1 cellular context compared by ENCODE assay signal in the genomic region with DNA sequence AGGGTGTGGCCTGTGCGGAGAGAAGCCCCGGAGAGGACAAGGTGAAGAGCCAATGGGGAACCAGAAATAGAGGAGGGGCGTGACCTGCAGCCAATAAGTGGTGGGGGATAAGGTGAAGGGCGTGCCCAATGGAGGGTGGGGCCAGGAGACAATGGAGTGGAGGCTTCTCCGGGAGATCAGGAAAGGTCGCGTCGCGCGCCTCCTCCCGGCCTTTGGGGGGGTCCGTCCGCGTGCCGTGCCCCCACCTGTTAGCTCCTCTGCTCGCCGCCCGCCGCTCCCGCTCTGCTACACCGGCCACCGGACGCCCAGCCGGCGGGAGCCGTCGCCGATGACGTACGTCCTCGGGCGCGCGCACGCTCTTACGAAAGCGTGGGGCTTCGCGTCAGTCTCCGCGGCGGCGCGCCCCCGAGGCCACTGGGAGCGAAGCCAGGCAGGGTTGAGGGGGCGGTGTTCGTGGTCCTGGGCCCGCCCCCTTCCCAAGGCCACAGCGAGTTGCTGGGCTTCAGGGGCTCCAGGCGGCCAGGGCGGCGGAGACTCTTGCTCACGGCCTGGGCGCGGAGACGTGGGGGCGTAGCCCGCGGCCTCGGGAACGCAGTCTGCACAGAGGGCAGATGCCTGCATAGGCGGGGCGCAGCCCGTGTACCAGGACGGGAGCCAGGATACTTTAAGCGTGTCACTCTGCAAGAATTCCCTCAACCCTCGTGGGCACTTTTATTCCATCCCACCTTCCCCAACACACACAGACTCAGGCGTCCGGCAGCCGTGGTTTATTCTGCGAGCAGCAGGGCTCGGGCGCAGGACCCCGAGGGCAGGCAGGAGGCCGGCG.
TF ChIP-seq lines count a peak whose summit lies in the region.

Gene MATCAP1, minus strand, starts transcription at position 337 of the 826 bp plus-strand sequence. CDS start 3,353 bp downstream, outside the sequence.

TF ChIP-seq in H1, 55 proteins besides CTCF, POLR2A, EP300 and RAD21:
- peak; percentile 98 for TF ChIP-seq SP1 (IDR thresholded peaks at IDR 0.05; ENCODE audit: low read depth, low read length)
- TF ChIP-seq FOSL1 (IDR thresholded peaks at IDR 0.05; ENCODE audit: insufficient read depth, low read depth, low read length), result no peak
- TF ChIP-seq CEBPB (IDR thresholded peaks at IDR 0.05; ENCODE audit: low read depth, low read length), result peak; percentile 87
- TF ChIP-seq TAF1 (IDR thresholded peaks at IDR 0.05; ENCODE audit: low read depth, low read length), result peak; percentile 62
- no peak for TF ChIP-seq POU5F1 (IDR thresholded peaks at IDR 0.05; ENCODE audit: low read depth, low read length)
- TF ChIP-seq, protein P1, sequence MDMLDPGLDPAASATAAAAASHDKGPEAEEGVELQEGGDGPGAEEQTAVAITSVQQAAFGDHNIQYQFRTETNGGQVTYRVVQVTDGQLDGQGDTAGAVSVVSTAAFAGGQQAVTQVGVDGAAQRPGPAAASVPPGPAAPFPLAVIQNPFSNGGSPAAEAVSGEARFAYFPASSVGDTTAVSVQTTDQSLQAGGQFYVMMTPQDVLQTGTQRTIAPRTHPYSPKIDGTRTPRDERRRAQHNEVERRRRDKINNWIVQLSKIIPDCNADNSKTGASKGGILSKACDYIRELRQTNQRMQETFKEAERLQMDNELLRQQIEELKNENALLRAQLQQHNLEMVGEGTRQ (IDR thresholded peaks at IDR 0.05; ENCODE audit: low read length), result no peak
- TF ChIP-seq SIRT6 (IDR thresholded peaks at IDR 0.05; ENCODE audit: low read length), result no peak
- 0 out of 2 replicates have a peak, but pooled peaks have one; percentile 55 for TF ChIP-seq RBBP5 (IDR thresholded peaks at IDR 0.05; ENCODE audit: borderline replicate concordance, low read depth, low read length)
- peak in 1 of 2 experiments; percentile 16; a peak in 1 of 4 replicates for TF ChIP-seq SIN3A (conservative IDR thresholded peaks at IDR 0.05 in 1 of 2, IDR thresholded peaks at IDR 0.05 in 1 of 2; ENCODE audit: low read depth in 1 of 2, low read length in 2 of 2)
- TF ChIP-seq MAFK (IDR thresholded peaks at IDR 0.05; ENCODE audit: low read depth, low read length), result no peak
- TF ChIP-seq JUND (IDR thresholded peaks at IDR 0.05; ENCODE audit: low read length), result 0 out of 2 replicates have a peak, but pooled peaks have one; percentile 30
- TF ChIP-seq CREB1 (IDR thresholded peaks at IDR 0.05), result peak; percentile 95
- no peak for TF ChIP-seq NRF1 (IDR thresholded peaks at IDR 0.05; ENCODE audit: low read depth, low read length)
- 0 out of 2 replicates have a peak, but pooled peaks have one; percentile 14 for TF ChIP-seq BACH1 (IDR thresholded peaks at IDR 0.05; ENCODE audit: low read length)
- TF ChIP-seq SP2 (IDR thresholded peaks at IDR 0.05; ENCODE audit: low read length), result peak; percentile 64
- TF ChIP-seq EZH2 (IDR thresholded peaks at IDR 0.05; ENCODE audit: low read depth, low read length, severe bottlenecking), result no peak
- TF ChIP-seq TAF7 (optimal IDR thresholded peaks at IDR 0.05; ENCODE audit: borderline replicate concordance, low read depth, low read length), result no peak
- peak; percentile 38 for TF ChIP-seq ASH2L (IDR thresholded peaks at IDR 0.05; ENCODE audit: low read length)
- TF ChIP-seq, protein P2, sequence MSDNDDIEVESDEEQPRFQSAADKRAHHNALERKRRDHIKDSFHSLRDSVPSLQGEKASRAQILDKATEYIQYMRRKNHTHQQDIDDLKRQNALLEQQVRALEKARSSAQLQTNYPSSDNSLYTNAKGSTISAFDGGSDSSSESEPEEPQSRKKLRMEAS (IDR thresholded peaks at IDR 0.05), result peak; percentile 52
- TF ChIP-seq KDM4A (IDR thresholded peaks at IDR 0.05; ENCODE audit: low read depth, low read length, severe bottlenecking), result peak; percentile 64
- TF ChIP-seq PHF8 (conservative IDR thresholded peaks at IDR 0.05; ENCODE audit: low read depth, low read length), result peak; percentile 86
- TF ChIP-seq EGR1 (IDR thresholded peaks at IDR 0.05; ENCODE audit: borderline replicate concordance, low read depth, low read length), result peak; percentile 86; the same call in 1 of the 2 replicates
- TF ChIP-seq, protein P3, sequence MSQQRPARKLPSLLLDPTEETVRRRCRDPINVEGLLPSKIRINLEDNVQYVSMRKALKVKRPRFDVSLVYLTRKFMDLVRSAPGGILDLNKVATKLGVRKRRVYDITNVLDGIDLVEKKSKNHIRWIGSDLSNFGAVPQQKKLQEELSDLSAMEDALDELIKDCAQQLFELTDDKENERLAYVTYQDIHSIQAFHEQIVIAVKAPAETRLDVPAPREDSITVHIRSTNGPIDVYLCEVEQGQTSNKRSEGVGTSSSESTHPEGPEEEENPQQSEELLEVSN (IDR thresholded peaks at IDR 0.05), result 0 out of 2 replicates have a peak, but pooled peaks have one; percentile 22
- peak; percentile 75 for TF ChIP-seq SP4 (IDR thresholded peaks at IDR 0.05; ENCODE audit: low read length)
- TF ChIP-seq CHD2 (IDR thresholded peaks at IDR 0.05; ENCODE audit: low read length), result peak; percentile 88
